10 cellular contexts compared by ENCODE assay signal in genomic region chr12:114636723-114637480, GRCh38. TPM values are rescaled to one million over a fixed set of nuclear protein-coding genes. Genes with fewer than 3 reads are reported as not detected.
DNase-seq lines count a peak whose midpoint lies in the region; ATAC-seq and TF ChIP-seq lines count a peak whose summit lies in the region.
"Had no signal": no experiment of that assay in that cellular context is flagged by ENCODE, and none has a peak within 500 bp of the region (broad histone marks: within the 10 kb centered on the region; RNA-seq: fewer than 3 reads in every experiment).

No MANE protein-coding gene starts in this region.

- no peak overlapping the region for H2BK120ac ChIP-seq in trophoblast cell (ENCODE audit: insufficient read depth, low read length, poor library complexity)

- H3K79me1 ChIP-seq in trophoblast cell (ENCODE audit: low read length) = peaks cover 2% of the 10 kb centered on the region

- peak overlapping the region; percentile 65 for H2BK12ac ChIP-seq in trophoblast cell (ENCODE audit: low read length)

- no peak overlapping the region for H3K4ac ChIP-seq in trophoblast cell (ENCODE audit: low read depth, low read length)

- WGBS in trophoblast cell (ENCODE audit: extremely low coverage, insufficient coverage, insufficient read length) = no CpG with 5 or more reads among the region's 15 CpGs

- H4K91ac ChIP-seq in trophoblast cell (ENCODE audit: low read depth, low read length) = peak overlapping the region; percentile 20

- H2AFZ ChIP-seq in trophoblast cell (ENCODE audit: insufficient read depth, low read length, poor library complexity) = no peak overlapping the region

- H4K8ac ChIP-seq in trophoblast cell (ENCODE audit: low read depth, low read length) = no peak overlapping the region

- DNase-seq in EH (ENCODE audit: low read depth) = peak; percentile 44
- peak; percentile 22 for DNase-seq in NCI-H69 (lab: John Stamatoyannopoulos, UW)
- DNase-seq in epidermal melanocyte (ENCODE audit: insufficient read length, low spot score) = peak; percentile 31
- peak in 1 of 2 donors; percentile 13 for DNase-seq in trophoblast cell
- DNase-seq in CD1c-positive myeloid dendritic cell (ENCODE audit: extremely low spot score) = no peak
- no peak for DNase-seq in NCI-H1436 treated with DMSO at 0.1 percent for 48 hours (lab: John Stamatoyannopoulos, UW)
- DNase-seq in omental fat pad (ENCODE audit: low spot score) = no peak
- DNase-seq: NCI-H187 treated with DMSO at 0.1 percent for 48 hours; stimulated activated naive CD8-positive, alpha-beta T cell treated with anti-CD3 and anti-CD28 coated beads, Interleukin-15, amount 100 ng/mL, for 72 hours had no signal

- H3K4me1 ChIP-seq in trophoblast cell (ENCODE audit: control insufficient read depth in 1 of 2, insufficient read depth in 2 of 2, low read length in 2 of 2) = peaks cover 5 to 10% of the 10 kb centered on the region in 2 experiments

- no peak overlapping the region for H3K14ac ChIP-seq in trophoblast cell (ENCODE audit: low read length)

- no peaks in the 10 kb centered on the region for H3K9me3 ChIP-seq in trophoblast cell (ENCODE audit: insufficient read depth, low read depth, low read length)

- H3K18ac ChIP-seq in trophoblast cell (ENCODE audit: low read length) = no peak overlapping the region

- no peak for TF ChIP-seq CTCF in omental fat pad (IDR thresholded peaks at IDR 0.05)

- no peaks in the 10 kb centered on the region for H3K27me3 ChIP-seq in trophoblast cell (ENCODE audit: insufficient read depth, low read length)

- H3K36me3 ChIP-seq in trophoblast cell (ENCODE audit: control insufficient read depth in 1 of 2, insufficient read depth in 2 of 2, low read length in 2 of 2) = no peaks in the 10 kb centered on the region

- H3K9ac ChIP-seq in trophoblast cell (ENCODE audit: low read length) = no peak overlapping the region

- peak overlapping the region; percentile 51 for H2BK5ac ChIP-seq in trophoblast cell (ENCODE audit: low read depth, low read length, poor library complexity)

- no peak overlapping the region for H2AK5ac ChIP-seq in trophoblast cell (ENCODE audit: low read length)

- H3K23ac ChIP-seq in trophoblast cell (ENCODE audit: low read length) = no peak overlapping the region

- H3K79me2 ChIP-seq in trophoblast cell (ENCODE audit: control insufficient read depth, insufficient read depth, low read length, poor library complexity) = no peaks in the 10 kb centered on the region

- H3K4me2 ChIP-seq in trophoblast cell (ENCODE audit: low read length) = no peak overlapping the region

- H3K27ac ChIP-seq in trophoblast cell (ENCODE audit: low read depth, low read length) = peak overlapping the region; percentile 21

- H4K12ac ChIP-seq in trophoblast cell (ENCODE audit: low read depth, low read length) = no peak overlapping the region

- H3K4me3 ChIP-seq in trophoblast cell (ENCODE audit: low read depth, low read length) = no peak overlapping the region

- ATAC-seq in omental fat pad (ENCODE audit: low FRiP score) = no peak
- no peak for ATAC-seq in HG02981 (IDR thresholded peaks at IDR 0.05; ENCODE audit: unreplicated experiment)
- ATAC-seq: stimulated activated naive CD8-positive, alpha-beta T cell treated with anti-CD3 and anti-CD28 coated beads, Interleukin-15, amount 100 ng/mL, for 72 hours had no signal

RNA-seq across cellular contexts. Expression of gene TBX3, which starts 47.1 kb away (rescaled TPM):
- polyA plus RNA-seq in trophoblast cell (2013) = 292 and 302 TPM in 2 replicates
- 10 to 100 TPM; 14.0 to 44.8 (median 17.6) TPM for total RNA-seq in omental fat pad

Comparison
In these comparisons a context has a peak if more than half of its experiments do, and no peak if none do; other contexts are left out.
1. DNase-seq: peak in EH (single experiment), NCI-H69 (single experiment) and epidermal melanocyte (single experiment); none in CD1c-positive myeloid dendritic cell (single experiment), NCI-H1436 treated with DMSO at 0.1 percent for 48 hours (single experiment) and omental fat pad (single experiment).